ENCODE assay signal across 36 cellular contexts in genomic region chr3:38276917-38277630, GRCh38. TPM values are rescaled to one million over a fixed set of nuclear protein-coding genes. Genes with fewer than 3 reads are reported as not detected.
"Had no signal": no experiment of that assay in that cellular context is flagged by ENCODE, and none has a peak within 500 bp of the region (broad histone marks: within the 10 kb centered on the region; RNA-seq: fewer than 3 reads in every experiment).

No MANE protein-coding gene starts in this region.

- H3K27me3 ChIP-seq: adrenal gland, body of pancreas, breast epithelium, Peyer's patch had no signal

- H3K36me3 Mint-ChIP-seq: activated CD4-positive, alpha-beta memory T cell treated with anti-CD3 and anti-CD28 coated beads for 36 hours had no signal

- H3K27me3 Mint-ChIP-seq: activated B cell treated with CpG ODN at 0.5 μM for 24 hours; activated CD4-positive, alpha-beta memory T cell treated with anti-CD3 and anti-CD28 coated beads for 36 hours; activated naive CD4-positive, alpha-beta T cell treated with anti-CD3 and anti-CD28 coated beads, Interleukin-2, amount 50 U/mL, for 24 hours; activated T-helper 17 cell treated with anti-CD3 and anti-CD28 coated beads, Interleukin-2, amount 50 U/mL, for 72 hours; T-cell had no signal

- H3K27ac ChIP-seq: adrenal gland, body of pancreas, breast epithelium, Peyer's patch, VCaP had no signal

- H3K36me3 ChIP-seq: adrenal gland, breast epithelium had no signal

- H3K9me3 Mint-ChIP-seq: activated B cell treated with CpG ODN at 0.5 μM for 24 hours; activated CD4-positive, alpha-beta memory T cell treated with anti-CD3 and anti-CD28 coated beads for 36 hours; activated naive CD4-positive, alpha-beta T cell treated with anti-CD3 and anti-CD28 coated beads, Interleukin-2, amount 50 U/mL, for 24 hours; activated T-cell treated with anti-CD3 and anti-CD28 coated beads, Interleukin-2, amount 50 U/mL, for 72 hours; activated T-helper 17 cell treated with anti-CD3 and anti-CD28 coated beads, Interleukin-2, amount 50 U/mL, for 72 hours; T-cell had no signal

- H3K27ac Mint-ChIP-seq: activated B cell treated with CpG ODN at 0.5 μM for 24 hours; activated CD4-positive, alpha-beta memory T cell treated with anti-CD3 and anti-CD28 coated beads for 36 hours; activated naive CD4-positive, alpha-beta T cell treated with anti-CD3 and anti-CD28 coated beads, Interleukin-2, amount 50 U/mL, for 24 hours; activated T-cell treated with anti-CD3 and anti-CD28 coated beads, Interleukin-2, amount 50 U/mL, for 72 hours; T-cell had no signal

- H3K4me1 ChIP-seq: adrenal gland, body of pancreas, breast epithelium, Peyer's patch had no signal

- H3K4me3 ChIP-seq: adrenal gland, body of pancreas, breast epithelium, Peyer's patch had no signal

- H3K4me1 Mint-ChIP-seq: activated naive CD4-positive, alpha-beta T cell treated with anti-CD3 and anti-CD28 coated beads, Interleukin-2, amount 50 U/mL, for 24 hours; activated T-helper 17 cell treated with anti-CD3 and anti-CD28 coated beads, Interleukin-2, amount 50 U/mL, for 72 hours; T-cell had no signal

- H3K9me3 ChIP-seq: adrenal gland, body of pancreas, breast epithelium, Peyer's patch had no signal

- H3K4me3 Mint-ChIP-seq: activated B cell treated with CpG ODN at 0.5 μM for 24 hours; activated CD4-positive, alpha-beta memory T cell treated with anti-CD3 and anti-CD28 coated beads for 36 hours; activated naive CD4-positive, alpha-beta T cell treated with anti-CD3 and anti-CD28 coated beads, Interleukin-2, amount 50 U/mL, for 24 hours; activated T-cell treated with anti-CD3 and anti-CD28 coated beads, Interleukin-2, amount 50 U/mL, for 72 hours; activated T-helper 17 cell treated with anti-CD3 and anti-CD28 coated beads, Interleukin-2, amount 50 U/mL, for 72 hours; T-cell had no signal

- DNase-seq: activated B cell treated with CpG ODN at 0.5 μM for 24 hours; activated CD4-positive, alpha-beta memory T cell treated with anti-CD3 and anti-CD28 coated beads for 36 hours; activated CD4-positive, alpha-beta T cell treated with anti-CD3 and anti-CD28 coated beads for 4 hours; activated CD4-positive, alpha-beta T cell treated with anti-CD3 and anti-CD28 coated beads, Interleukin-2, amount 50 U/mL, for 1 hour; activated CD4-positive, CD25-positive, alpha-beta regulatory T cell treated with anti-CD3 and anti-CD28 coated beads, Interleukin-2, amount 50 U/mL, for 72 hours; activated effector memory CD4-positive, alpha-beta T cell treated with anti-CD3 and anti-CD28 coated beads, Interleukin-2, amount 50 U/mL, for 16 hours; activated naive CD4-positive, alpha-beta T cell; activated T-cell treated with anti-CD3 and anti-CD28 coated beads, Interleukin-2, amount 50 U/mL, for 1 hour; activated T-cell treated with anti-CD3 and anti-CD28 coated beads, Interleukin-2, amount 50 U/mL, for 72 hours; adrenal gland; body of pancreas; Karpas-422; KBM-7; NCI-H1105; NCI-H1436; NCI-H1694; NCI-H1930; NCI-H2081 treated with DMSO at 0.1 percent for 48 hours; NCI-H226; NCI-H446 treated with DMSO at 0.1 percent for 48 hours; NCI-H524; NCI-H69; NCI-H82; PC-3; Peyer's patch; RPMI8226; SIG-M5; T-cell; T-helper 2 cell; T-helper 9 cell had no signal

- ATAC-seq: activated T-cell treated with anti-CD3 and anti-CD28 coated beads, Interleukin-2, amount 50 U/mL, for 72 hours; activated T-helper 17 cell treated with anti-CD3 and anti-CD28 coated beads, Interleukin-2, amount 50 U/mL, for 72 hours; body of pancreas; PC-3; SK-N-SH treated with all-trans-retinoic acid at 6 μM for 48 hours; T-cell had no signal

RNA-seq across cellular contexts. Expression of gene SLC22A14, which starts 5.0 kb away (rescaled TPM):
- total RNA-seq: activated CD4-positive, alpha-beta memory T cell treated with anti-CD3 and anti-CD28 coated beads for 36 hours; body of pancreas; SK-MEL-5 had no signal
